21 cellular contexts compared by ENCODE assay signal in the genomic region with DNA sequence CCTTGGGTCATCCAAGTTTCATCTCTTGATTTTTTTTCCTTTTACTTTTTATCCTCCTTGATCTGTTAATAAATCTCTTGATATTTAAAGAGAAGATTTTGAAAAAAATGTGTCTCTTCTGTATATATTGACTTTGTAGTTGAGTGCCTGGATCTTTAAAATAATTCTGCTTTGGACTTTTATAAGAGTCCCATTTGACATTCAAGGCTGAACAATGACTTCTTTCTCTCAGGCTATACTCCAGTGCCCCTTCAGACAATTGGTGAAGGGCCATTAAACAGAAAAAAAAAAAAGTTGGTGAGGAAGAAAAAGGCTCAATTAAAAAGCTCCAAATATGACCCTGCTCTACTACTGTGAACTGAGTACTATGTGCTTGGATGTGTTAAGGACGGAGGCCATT.
"Had no signal": no experiment of that assay in that cellular context is flagged by ENCODE, and none has a peak within 500 bp of the region (broad histone marks: within the 10 kb centered on the region; RNA-seq: fewer than 3 reads in every experiment).

No MANE protein-coding gene starts in this region.

- DNase-seq: activated CD4-positive, alpha-beta T cell treated with anti-CD3 and anti-CD28 coated beads, Interleukin-2, amount 10 ng/mL, durations not matched to agents 24 days and 14 days; activated CD8-positive, alpha-beta memory T cell treated with anti-CD3 and anti-CD28 coated beads for 24 hours; activated naive CD4-positive, alpha-beta T cell treated with anti-CD3 and anti-CD28 coated beads, Interleukin-2, amount 50 U/mL, for 16 hours; activated T-cell treated with anti-CD3 and anti-CD28 coated beads for 4 hours; amniotic stem cell; body of pancreas; cerebellar nuclear complex; dermis blood vessel endothelial cell; endodermal cell; head of caudate nucleus; left colon; nephron progenitor cell; pancreas; retina; stimulated activated CD4-positive, alpha-beta T cell treated with anti-CD3 and anti-CD28 coated beads, Interleukin-15, amount 100 ng/mL, for 24 hours; stimulated activated CD4-positive, alpha-beta T cell treated with anti-CD3 and anti-CD28 coated beads, Interleukin-4, amount 100 ng/mL, for 24 hours had no signal

- H3K36me3 ChIP-seq: pancreas had no signal

- H3K27me3 Mint-ChIP-seq: memory B cell had no signal

- FAIRE-seq: pancreas had no signal

- H3K9me3 Mint-ChIP-seq: activated CD4-positive, alpha-beta T cell treated with anti-CD3 and anti-CD28 coated beads, Interleukin-2, amount 10 ng/mL, durations not matched to agents 24 days and 14 days; endodermal cell; memory B cell; nephron progenitor cell; stimulated activated naive CD8-positive, alpha-beta T cell treated with anti-CD3 and anti-CD28 coated beads, Interleukin-15, Interleukin-2, amounts not matched to agents 100 ng/mL and 50 ng/mL, for 24 hours; T-helper 1 cell treated with Interleukin-12 subunit alpha and Interleukin-12 subunit beta and Interleukin-4 antibody, amounts not matched to agents 30 μg/mL and 1 μg/mL, for 36 hours; WTC11 had no signal

- H3K27ac Mint-ChIP-seq: activated CD4-positive, alpha-beta T cell treated with anti-CD3 and anti-CD28 coated beads, Interleukin-2, amount 10 ng/mL, durations not matched to agents 24 days and 14 days; endodermal cell; memory B cell; nephron progenitor cell; stimulated activated naive CD8-positive, alpha-beta T cell treated with anti-CD3 and anti-CD28 coated beads, Interleukin-15, Interleukin-2, amounts not matched to agents 100 ng/mL and 50 ng/mL, for 24 hours; T-helper 1 cell treated with Interleukin-12 subunit alpha and Interleukin-12 subunit beta and Interleukin-4 antibody, amounts not matched to agents 30 μg/mL and 1 μg/mL, for 36 hours; WTC11 had no signal

- H3K4me3 ChIP-seq: body of pancreas, pancreas had no signal

- H3K4me3 Mint-ChIP-seq: activated CD4-positive, alpha-beta T cell treated with anti-CD3 and anti-CD28 coated beads, Interleukin-2, amount 10 ng/mL, durations not matched to agents 24 days and 14 days; endodermal cell; memory B cell; nephron progenitor cell; stimulated activated naive CD8-positive, alpha-beta T cell treated with anti-CD3 and anti-CD28 coated beads, Interleukin-15, Interleukin-2, amounts not matched to agents 100 ng/mL and 50 ng/mL, for 24 hours; T-helper 1 cell treated with Interleukin-12 subunit alpha and Interleukin-12 subunit beta and Interleukin-4 antibody, amounts not matched to agents 30 μg/mL and 1 μg/mL, for 36 hours; WTC11 had no signal

- H3K27me3 ChIP-seq: body of pancreas, pancreas had no signal

- H3K4me1 Mint-ChIP-seq: activated CD4-positive, alpha-beta T cell treated with anti-CD3 and anti-CD28 coated beads, Interleukin-2, amount 10 ng/mL, durations not matched to agents 24 days and 14 days; endodermal cell; memory B cell had no signal

- H3K36me3 Mint-ChIP-seq: memory B cell, WTC11 had no signal

- ATAC-seq: body of pancreas, esophagus mucosa, left colon, pancreas, WTC11 had no signal

- H3K27ac ChIP-seq: pancreas had no signal

- H3K9me3 ChIP-seq: body of pancreas, pancreas had no signal
